Comparison of ENCODE assay signal across 8 cellular contexts in genomic region chr16:25051446-25052160, GRCh38. TPM values are rescaled to one million over a fixed set of nuclear protein-coding genes. Genes with fewer than 3 reads are reported as not detected.
DNase-seq lines count a peak whose midpoint lies in the region; ATAC-seq and TF ChIP-seq lines count a peak whose summit lies in the region.

No MANE protein-coding gene starts in this region.

- in situ Hi-C loops in transverse colon (cut with MboI; ENCODE audit: low pct_ligation_motif_present in 1 of 4, low pct_unique_long_range_greater_than_20kb in 1 of 4, low sequenced_read_pairs in 3 of 4), result loop anchor here in 3 of 4 donors (10.0 to 25.0 kb wide), 3 partner anchors 73 to 173 kb away; partner anchors contain the start of gene AQP8 (in 1 of the 3)

- no peak for TF ChIP-seq CTCF in transverse colon (IDR thresholded peaks at IDR 0.05)

- no peaks in the 10 kb centered on the region for H3K36me3 Mint-ChIP-seq in activated T-cell treated with anti-CD3 and anti-CD28 coated beads, Interleukin-2, amount 50 U/mL, for 24 hours (ENCODE audit: low read depth)

- peaks cover 61% of the 10 kb centered on the region for H3K4me1 Mint-ChIP-seq in activated T-cell treated with anti-CD3 and anti-CD28 coated beads, Interleukin-2, amount 50 U/mL, for 24 hours (ENCODE audit: low read depth)

- peak overlapping the region; percentile 57 for H3K4me3 Mint-ChIP-seq in activated T-cell treated with anti-CD3 and anti-CD28 coated beads, Interleukin-2, amount 50 U/mL, for 24 hours

- peaks cover 5 to 34% (median 19%) of the 10 kb centered on the region in 4 donors for H3K4me1 ChIP-seq in transverse colon

- H3K36me3 ChIP-seq in transverse colon, result no peaks in the 10 kb centered on the region

- peak; percentile 22 for ATAC-seq in left lobe of liver
- no peak for ATAC-seq in GM18511 (IDR thresholded peaks at IDR 0.05; ENCODE audit: unreplicated experiment)
- no peak for ATAC-seq in HG03460 (IDR thresholded peaks at IDR 0.05; ENCODE audit: unreplicated experiment)

- TF ChIP-seq POLR2A in transverse colon (IDR thresholded peaks at IDR 0.05), result no peak

- TF ChIP-seq EP300 in transverse colon (IDR thresholded peaks at IDR 0.05; ENCODE audit: low read depth), result no peak

- H3K27ac ChIP-seq in transverse colon, result peak overlapping the region; percentile 27 to 47 (median 36)

- 26 to 30% methylated on average over 5 to 7 of the region's 7 CpGs for WGBS in transverse colon (ENCODE audit: low coverage in 1 of 2), 2 donors

- H3K4me3 ChIP-seq in transverse colon, result no peak overlapping the region

- no peaks in the 10 kb centered on the region for H3K9me3 ChIP-seq in transverse colon

- H3K27ac Mint-ChIP-seq in activated T-cell treated with anti-CD3 and anti-CD28 coated beads, Interleukin-2, amount 50 U/mL, for 24 hours, result peak overlapping the region; percentile 98

- no peaks in the 10 kb centered on the region for H3K27me3 ChIP-seq in transverse colon

- H3K9me3 Mint-ChIP-seq in activated T-cell treated with anti-CD3 and anti-CD28 coated beads, Interleukin-2, amount 50 U/mL, for 24 hours, result no peaks in the 10 kb centered on the region

- no peaks in the 10 kb centered on the region for H3K27me3 Mint-ChIP-seq in activated T-cell treated with anti-CD3 and anti-CD28 coated beads, Interleukin-2, amount 50 U/mL, for 24 hours

- DNase-seq in activated T-cell treated with anti-CD3 and anti-CD28 coated beads, Interleukin-2, amount 50 U/mL, for 24 hours, result no peak
- DNase-seq in activated T-cell treated with anti-CD3 and anti-CD28 coated beads for 4 hours (no peak), astrocyte of the hippocampus (ENCODE audit: low read depth, low spot score) (peak; percentile 29), left lobe of liver (ENCODE audit: low spot score) (no peak), transverse colon (no peak), NCI-H748 treated with DMSO at 0.1 percent for 48 hours (lab: John Stamatoyannopoulos, UW) (no peak)

- intact Hi-C loops in transverse colon (cut with DNase I; ENCODE audit: low total_unique reads), result loop anchor here (10.0 kb wide), 1 partner anchor 173 kb away; no protein-coding TSS in a partner anchor

RNA-seq across cellular contexts. Expression of gene ARHGAP17, which starts 36.4 kb away (rescaled TPM):
- total RNA-seq in left lobe of liver (22.1 TPM), transverse colon (100 to 1,000 TPM in 3 of 4 donors, 10 to 100 TPM in 1; 60.9 to 141 (median 102) TPM)

RNA-seq across cellular contexts. Expression of gene LCMT1, which starts 59.9 kb away (rescaled TPM):
- total RNA-seq in left lobe of liver, result 7.0 TPM
- 10 to 100 TPM; 23.5 to 53.7 (median 43.6) TPM for total RNA-seq in transverse colon
